In the genomic region with DNA sequence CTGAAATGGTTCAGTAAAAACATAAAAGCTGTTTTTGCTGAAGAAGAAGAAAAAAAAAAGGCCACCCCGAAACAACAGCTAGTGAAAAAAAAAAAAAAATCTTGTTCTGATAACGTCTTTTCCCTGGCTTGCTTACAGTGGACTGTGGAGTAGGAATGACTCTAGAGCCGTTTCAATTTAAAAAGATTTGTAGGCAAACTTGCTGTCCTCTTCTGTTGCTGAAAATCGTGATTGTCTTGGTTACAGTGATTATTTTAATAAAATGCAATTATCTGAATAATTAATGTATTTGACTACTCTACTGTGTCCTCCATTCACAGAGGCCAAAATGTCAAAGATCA, we compare ENCODE assay signal across 13 cellular contexts.
DNase-seq lines count a peak whose midpoint lies in the region; ATAC-seq and TF ChIP-seq lines count a peak whose summit lies in the region.
"Had no signal": no experiment of that assay in that cellular context is flagged by ENCODE, and none has a peak within 500 bp of the region (broad histone marks: within the 10 kb centered on the region; RNA-seq: fewer than 3 reads in every experiment).

No MANE protein-coding gene starts in this region.

- H3K36me3 ChIP-seq in neuron (ENCODE audit: insufficient read depth, low read length): no peaks in the 10 kb centered on the region
- no peaks in the 10 kb centered on the region for H3K36me3 ChIP-seq in transverse colon
- H3K36me3 ChIP-seq in Peyer's patch: no peaks in the 10 kb centered on the region

- H3K4me1 ChIP-seq in neuron (ENCODE audit: insufficient read depth, low read length): peaks cover 34% of the 10 kb centered on the region
- H3K4me1 ChIP-seq in transverse colon: peaks cover 0 to 11% (median 0%) of the 10 kb centered on the region in 4 donors
- no peaks in the 10 kb centered on the region for H3K4me1 ChIP-seq in Peyer's patch

- no peak overlapping the region for H3K4me3 Mint-ChIP-seq in chondrocyte (ENCODE audit: unreplicated experiment)
- H3K4me3 Mint-ChIP-seq: T-helper 1 cell treated with Interleukin-12 subunit alpha and Interleukin-12 subunit beta and Interleukin-4 antibody, amounts not matched to agents 30 μg/mL and 1 μg/mL, for 36 hours had no signal

- H3K27ac Mint-ChIP-seq in chondrocyte (ENCODE audit: unreplicated experiment): no peak overlapping the region
- H3K27ac Mint-ChIP-seq: T-helper 1 cell treated with Interleukin-12 subunit alpha and Interleukin-12 subunit beta and Interleukin-4 antibody, amounts not matched to agents 30 μg/mL and 1 μg/mL, for 36 hours had no signal

- H3K27ac ChIP-seq in angular gyrus (ENCODE audit: low read depth, low read length) (peak overlapping the region; percentile 59), transverse colon (peak overlapping the region; percentile 28 to 61 (median 56)), Peyer's patch (peak overlapping the region in 2 of 4 donors; percentile 49 to 72)
- H3K27ac ChIP-seq: C4-2B had no signal

- H3K9me3 ChIP-seq in neuron (ENCODE audit: low read length) (no peaks in the 10 kb centered on the region), transverse colon (no peaks in the 10 kb centered on the region), Peyer's patch (no peaks in the 10 kb centered on the region)

- no peaks in the 10 kb centered on the region for H3K27me3 ChIP-seq in neuron (ENCODE audit: insufficient read depth, low read length)
- no peaks in the 10 kb centered on the region for H3K27me3 ChIP-seq in transverse colon
- no peaks in the 10 kb centered on the region for H3K27me3 ChIP-seq in Peyer's patch

- TF ChIP-seq POLR2A in transverse colon (IDR thresholded peaks at IDR 0.05): no peak
- TF ChIP-seq POLR2A in Peyer's patch (IDR thresholded peaks at IDR 0.05): no peak

- no peaks in the 10 kb centered on the region for H3K27me3 Mint-ChIP-seq in chondrocyte (ENCODE audit: low read depth)

- peak overlapping the region; percentile 8 for H2AFZ ChIP-seq in neuron (ENCODE audit: low read depth, low read length)

- no peaks in the 10 kb centered on the region for H3K9me3 Mint-ChIP-seq in chondrocyte (ENCODE audit: low read depth)
- H3K9me3 Mint-ChIP-seq: T-helper 1 cell treated with Interleukin-12 subunit alpha and Interleukin-12 subunit beta and Interleukin-4 antibody, amounts not matched to agents 30 μg/mL and 1 μg/mL, for 36 hours had no signal

- 59 to 69% methylated on average over 4 of the region's 4 CpGs for WGBS in transverse colon (ENCODE audit: low coverage in 1 of 2), 2 donors

- TF ChIP-seq EP300 in transverse colon (IDR thresholded peaks at IDR 0.05; ENCODE audit: low read depth): no peak

- H3K36me3 Mint-ChIP-seq in chondrocyte (ENCODE audit: low read depth): no peaks in the 10 kb centered on the region

- peak; percentile 48 for ATAC-seq in Right ventricle myocardium superior (ENCODE audit: poor library complexity)

- in situ Hi-C loops in transverse colon (cut with MboI; ENCODE audit: low pct_ligation_motif_present in 1 of 4, low pct_unique_long_range_greater_than_20kb in 1 of 4, low sequenced_read_pairs in 3 of 4): no loop called here

- no peak for TF ChIP-seq CTCF in transverse colon (IDR thresholded peaks at IDR 0.05)
- TF ChIP-seq CTCF in Peyer's patch (IDR thresholded peaks at IDR 0.05): no peak
- TF ChIP-seq CTCF in chondrocyte (IDR thresholded peaks at IDR 0.05): no peak

- H3K4me1 Mint-ChIP-seq in chondrocyte (ENCODE audit: low read depth): peaks cover 28% of the 10 kb centered on the region

- intact Hi-C loops in Right ventricle myocardium superior (cut with DNase I) (no loop called here), transverse colon (cut with DNase I; ENCODE audit: low total_unique reads) (no loop called here)

- H3K4me3 ChIP-seq in neuron (ENCODE audit: low read length) (no peak overlapping the region), transverse colon (no peak overlapping the region), Peyer's patch (no peak overlapping the region)

- DNase-seq in Right ventricle myocardium superior: no peak
- DNase-seq in transverse colon: no peak
- DNase-seq in Peyer's patch: no peak
- no peak for DNase-seq in chondrocyte (ENCODE audit: low spot score)
- no peak for DNase-seq in activated CD8-positive, alpha-beta memory T cell treated with anti-CD3 and anti-CD28 coated beads for 24 hours
- DNase-seq: activated effector memory CD4-positive, alpha-beta T cell treated with Interleukin-2 at 50 U/mL for 16 hours; Karpas-422; NCI-H1436 treated with DMSO at 0.1 percent for 48 hours; NCI-H526 treated with DMSO at 0.1 percent for 48 hours had no signal
